In the genomic region with DNA sequence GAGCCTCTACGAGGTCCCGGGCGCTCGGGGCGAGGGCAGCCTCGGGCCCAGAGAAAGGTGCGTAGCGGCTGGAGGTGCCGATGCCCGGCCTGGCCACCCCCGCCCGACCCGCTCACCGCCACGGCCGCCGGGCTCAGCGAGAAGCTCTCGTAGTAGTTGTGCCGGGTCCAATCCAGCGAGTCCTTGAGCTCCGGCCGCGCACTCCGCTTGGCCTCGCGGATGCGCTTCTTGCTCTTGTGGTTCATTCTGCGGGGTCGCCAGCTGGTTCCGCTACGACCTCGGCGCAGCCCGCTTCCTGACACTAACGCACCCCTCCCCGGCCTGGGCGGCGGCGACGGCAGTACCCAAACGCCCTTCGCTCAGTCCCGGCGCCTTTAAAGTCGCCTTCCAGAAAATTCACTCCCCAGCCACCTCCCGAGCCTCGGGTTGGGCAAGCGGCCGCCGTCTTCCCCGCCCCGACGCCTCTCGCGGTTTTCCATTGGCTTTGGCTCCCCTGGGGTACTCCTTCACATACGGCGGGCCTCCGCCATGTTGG, we compare ENCODE assay signal across 8 cellular contexts. TPM values are rescaled to one million over a fixed set of nuclear protein-coding genes. Genes with fewer than 3 reads are reported as not detected.
DNase-seq lines count a peak whose midpoint lies in the region; ATAC-seq and TF ChIP-seq lines count a peak whose summit lies in the region.

TSS of gene JMJD6 (minus strand) at position 376 of the 535 bp plus-strand sequence. CDS start at position 245, 131 bp downstream.

- DNase-seq in COR-L47 (lab: John Stamatoyannopoulos, UW), result peak; percentile 92
- peak; percentile 96 for DNase-seq in NCI-H526 treated with DMSO at 0.1 percent for 48 hours (lab: John Stamatoyannopoulos, UW)
- DNase-seq in activated CD8-positive, alpha-beta T cell treated with anti-CD3 and anti-CD28 coated beads for 36 hours, result peak; percentile 96
- DNase-seq in epidermal melanocyte (ENCODE audit: insufficient read length, low spot score), result peak; percentile 94
- peak; percentile 95 for DNase-seq in midbrain (lab: John Stamatoyannopoulos, UW)
- peak; percentile 79 to 92 for DNase-seq in stimulated activated CD8-positive, alpha-beta memory T cell treated with anti-CD3 and anti-CD28 coated beads, Interleukin-4, amount 100 ng/mL, for 4 hours (ENCODE audit: low read depth in 2 of 2, low spot score in 1 of 2)

- POLR2A ChIA-PET in activated CD8-positive, alpha-beta T cell treated with anti-CD3 and anti-CD28 coated beads for 36 hours (lab: Charles Lee), result interaction anchor here (1.6 to 8.0 kb wide), 3 partner anchors 9 to 169 kb away, joined by 6 to 184 read pairs (median 76); partner anchors contain the start of genes MFSD11, MXRA7 and SRSF2

- no peaks in the 10 kb centered on the region for H3K9me3 Mint-ChIP-seq in activated CD8-positive, alpha-beta T cell treated with anti-CD3 and anti-CD28 coated beads for 36 hours

- CTCF ChIA-PET in activated CD8-positive, alpha-beta T cell treated with anti-CD3 and anti-CD28 coated beads for 36 hours (lab: Charles Lee), result interaction anchor here (9.5 kb wide), 1 partner anchor 12 kb away, joined by 83 read pairs; no protein-coding TSS in a partner anchor

- peaks cover 70% of the 10 kb centered on the region for H3K36me3 Mint-ChIP-seq in activated CD8-positive, alpha-beta T cell treated with anti-CD3 and anti-CD28 coated beads for 36 hours (ENCODE audit: low read depth)

- H3K4me3 Mint-ChIP-seq in activated CD8-positive, alpha-beta T cell treated with anti-CD3 and anti-CD28 coated beads for 36 hours, result peak within 1 kb of the TSS; percentile 98

- intact Hi-C loops in activated CD8-positive, alpha-beta T cell treated with anti-CD3 and anti-CD28 coated beads for 36 hours (cut with micrococcal nuclease), result no loop called here

- H3K4me1 Mint-ChIP-seq in activated CD8-positive, alpha-beta T cell treated with anti-CD3 and anti-CD28 coated beads for 36 hours (ENCODE audit: low read depth), result peaks cover 40% of the 10 kb centered on the region

- ATAC-seq in GM19397 (IDR thresholded peaks at IDR 0.05; ENCODE audit: unreplicated experiment) (peak; percentile 70), HG03521 (IDR thresholded peaks at IDR 0.05; ENCODE audit: unreplicated experiment) (peak; percentile 72)
- peak; percentile 87 for ATAC-seq in activated CD8-positive, alpha-beta T cell treated with anti-CD3 and anti-CD28 coated beads for 36 hours

- no peaks in the 10 kb centered on the region for H3K27me3 Mint-ChIP-seq in activated CD8-positive, alpha-beta T cell treated with anti-CD3 and anti-CD28 coated beads for 36 hours

- no peak for TF ChIP-seq CTCF in activated CD8-positive, alpha-beta T cell treated with anti-CD3 and anti-CD28 coated beads for 36 hours (IDR thresholded peaks at IDR 0.05)

- peak within 1 kb of the TSS; percentile 95 for H3K27ac Mint-ChIP-seq in activated CD8-positive, alpha-beta T cell treated with anti-CD3 and anti-CD28 coated beads for 36 hours

RNA-seq across cellular contexts. Expression of gene JMJD6, which starts in this region (rescaled TPM):
- 10 to 100 TPM; 77.9 to 80.3 TPM for total RNA-seq in activated CD8-positive, alpha-beta T cell treated with anti-CD3 and anti-CD28 coated beads for 36 hours

Comparison
In these comparisons a context has a peak if more than half of its experiments do, and no peak if none do; other contexts are left out.
1. Peak in every context shown above with its lines: DNase-seq and ATAC-seq.